Comparison of ENCODE assay signal across 22 cellular contexts in the genomic region with DNA sequence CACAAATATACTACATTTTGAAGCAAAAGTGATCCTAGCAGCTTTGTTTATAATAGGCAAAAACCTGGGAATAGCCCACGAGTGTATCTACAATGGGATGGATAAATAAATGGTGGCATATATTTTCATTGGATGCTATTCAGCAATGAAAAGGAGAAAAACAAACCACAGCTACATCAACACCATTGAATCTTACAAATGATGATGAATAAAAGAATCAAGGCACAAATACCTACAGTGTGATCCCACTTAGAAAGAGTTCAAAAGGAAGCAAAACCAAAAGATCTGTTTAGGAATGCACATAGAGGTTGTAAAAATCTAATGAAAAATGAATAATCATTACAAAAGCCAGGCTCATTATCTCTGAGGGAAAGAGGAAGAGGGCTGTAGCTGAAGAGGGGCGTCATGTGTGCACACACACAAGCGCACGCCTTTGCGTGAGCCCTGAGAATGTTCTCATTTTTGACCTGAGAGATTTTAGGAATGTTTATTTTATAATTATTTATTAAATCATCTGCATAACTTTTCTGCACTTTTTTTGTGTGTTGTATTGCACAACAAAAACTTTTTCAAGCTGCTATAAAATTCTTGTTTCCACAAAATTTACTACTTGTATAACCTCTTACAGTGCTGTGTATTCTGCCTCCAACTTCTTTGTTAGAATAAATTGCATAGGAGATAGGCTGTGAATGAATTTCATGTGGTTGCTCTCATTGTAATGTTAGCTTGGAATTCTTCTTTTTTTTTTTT. TPM values are rescaled to one million over a fixed set of nuclear protein-coding genes. Genes with fewer than 3 reads are reported as not detected.
DNase-seq lines count a peak whose midpoint lies in the region; ATAC-seq, FAIRE-seq and TF ChIP-seq lines count a peak whose summit lies in the region.
"Had no signal": no experiment of that assay in that cellular context is flagged by ENCODE, and none has a peak within 500 bp of the region (broad histone marks: within the 10 kb centered on the region; RNA-seq: fewer than 3 reads in every experiment).

No MANE protein-coding gene starts in this region.

- H3K4me3 Mint-ChIP-seq in stimulated activated effector memory CD8-positive, alpha-beta T cell treated with anti-CD3 and anti-CD28 coated beads, Interleukin-12 subunit alpha, Interleukin-12 subunit beta, amount 100 ng/mL, for 72 hours = no peak overlapping the region
- H3K4me3 Mint-ChIP-seq: activated CD4-positive, alpha-beta T cell treated with anti-CD3 and anti-CD28 coated beads, Interleukin-2, amount 10 ng/mL, durations not matched to agents 24 days and 14 days; activated naive CD4-positive, alpha-beta T cell treated with anti-CD3 and anti-CD28 coated beads for 36 hours; memory B cell had no signal

- no peaks in the 10 kb centered on the region for H4K20me1 ChIP-seq in smooth muscle cell (ENCODE audit: low read depth)

- CTCF ChIA-PET in Panc1 (lab: Charles Lee) = no interaction called here

- TF ChIP-seq POLR2A in H54 (IDR thresholded peaks at IDR 0.05; ENCODE audit: low read depth, low read length) = no peak
- TF ChIP-seq POLR2A in erythroblast (IDR thresholded peaks at IDR 0.05; ENCODE audit: low read length) = no peak

- no peak overlapping the region for H3K9ac ChIP-seq in smooth muscle cell (ENCODE audit: low read depth)

- H3K4me1 Mint-ChIP-seq in stimulated activated effector memory CD8-positive, alpha-beta T cell treated with anti-CD3 and anti-CD28 coated beads, Interleukin-12 subunit alpha, Interleukin-12 subunit beta, amount 100 ng/mL, for 72 hours = peaks cover 5% of the 10 kb centered on the region

- TF ChIP-seq CTCF in Panc1 (IDR thresholded peaks at IDR 0.05) (no peak), smooth muscle cell (IDR thresholded peaks at IDR 0.05; ENCODE audit: borderline replicate concordance, insufficient read depth, poor library complexity, severe bottlenecking) (no peak)

- no peak overlapping the region for H3K27ac Mint-ChIP-seq in stimulated activated effector memory CD8-positive, alpha-beta T cell treated with anti-CD3 and anti-CD28 coated beads, Interleukin-12 subunit alpha, Interleukin-12 subunit beta, amount 100 ng/mL, for 72 hours
- H3K27ac Mint-ChIP-seq: activated CD4-positive, alpha-beta T cell treated with anti-CD3 and anti-CD28 coated beads, Interleukin-2, amount 10 ng/mL, durations not matched to agents 24 days and 14 days; activated naive CD4-positive, alpha-beta T cell treated with anti-CD3 and anti-CD28 coated beads for 36 hours; memory B cell had no signal

- DNase-seq in H54 (ENCODE audit: insufficient read length, low spot score) = no peak
- no peak for DNase-seq in Panc1 (ENCODE audit: low read depth, low spot score)
- peak; percentile 36 to 42 for DNase-seq in erythroblast (lab: John Stamatoyannopoulos, UW)
- no peak for DNase-seq in smooth muscle cell (lab: John Stamatoyannopoulos, UW; ENCODE audit: unreplicated experiment)
- no peak for DNase-seq in NCI-H526 (lab: John Stamatoyannopoulos, UW)
- DNase-seq in stimulated activated effector memory CD8-positive, alpha-beta T cell treated with anti-CD3 and anti-CD28 coated beads, Interleukin-12 subunit alpha, Interleukin-12 subunit beta, amount 100 ng/mL, for 72 hours (ENCODE audit: low spot score in 2 of 2) = no peak
- no peak for DNase-seq in NCI-H1417 treated with DMSO at 0.1 percent for 48 hours (lab: John Stamatoyannopoulos, UW)
- DNase-seq: activated CD4-positive, alpha-beta T cell treated with anti-CD3 and anti-CD28 coated beads, Interleukin-2, amount 10 ng/mL, durations not matched to agents 24 days and 14 days; activated naive CD4-positive, alpha-beta T cell treated with anti-CD3 and anti-CD28 coated beads for 36 hours; activated T-cell treated with anti-CD3 and anti-CD28 coated beads for 4 hours; C1 segment of cervical spinal cord; NCI-H1105; NCI-H2171; NCI-H82; right lobe of liver; RPMI8226; stimulated activated CD4-positive, alpha-beta T cell treated with anti-CD3 and anti-CD28 coated beads, Interleukin-2, amount 100 ng/mL, for 48 hours; T-helper 9 cell had no signal

- no peak overlapping the region for H2AFZ ChIP-seq in smooth muscle cell (ENCODE audit: low read depth)

- no peaks in the 10 kb centered on the region for H3K36me3 Mint-ChIP-seq in stimulated activated effector memory CD8-positive, alpha-beta T cell treated with anti-CD3 and anti-CD28 coated beads, Interleukin-12 subunit alpha, Interleukin-12 subunit beta, amount 100 ng/mL, for 72 hours
- H3K36me3 Mint-ChIP-seq: memory B cell had no signal

- no peaks in the 10 kb centered on the region for H3F3A ChIP-seq in smooth muscle cell (ENCODE audit: low read depth)

- no peaks in the 10 kb centered on the region for H3K36me3 ChIP-seq in Panc1 (ENCODE audit: control insufficient read depth, insufficient read depth, low read length)
- no peaks in the 10 kb centered on the region for H3K36me3 ChIP-seq in smooth muscle cell (ENCODE audit: low read depth)
- H3K36me3 ChIP-seq: breast epithelium, right lobe of liver, suprapubic skin had no signal

- intact Hi-C loops in Panc1 (cut with micrococcal nuclease; ENCODE audit: unreplicated experiment) = no loop called here

- BruUV-seq in Panc1 (replicated peaks; lab: Mats Ljungman, UMichigan) = no TSS peak

- H3K4me2 ChIP-seq in smooth muscle cell = peak overlapping the region; percentile 59

- ATAC-seq in Panc1 = no peak
- ATAC-seq in stimulated activated effector memory CD8-positive, alpha-beta T cell treated with anti-CD3 and anti-CD28 coated beads, Interleukin-12 subunit alpha, Interleukin-12 subunit beta, amount 100 ng/mL, for 72 hours = no peak
- ATAC-seq: right lobe of liver had no signal

- no peaks in the 10 kb centered on the region for H3K9me3 Mint-ChIP-seq in stimulated activated effector memory CD8-positive, alpha-beta T cell treated with anti-CD3 and anti-CD28 coated beads, Interleukin-12 subunit alpha, Interleukin-12 subunit beta, amount 100 ng/mL, for 72 hours
- H3K9me3 Mint-ChIP-seq: activated CD4-positive, alpha-beta T cell treated with anti-CD3 and anti-CD28 coated beads, Interleukin-2, amount 10 ng/mL, durations not matched to agents 24 days and 14 days; activated naive CD4-positive, alpha-beta T cell treated with anti-CD3 and anti-CD28 coated beads for 36 hours; memory B cell had no signal

- no peaks in the 10 kb centered on the region for H3K9me3 ChIP-seq in Panc1 (ENCODE audit: control insufficient read depth, insufficient read depth, low read depth, low read length)
- no peaks in the 10 kb centered on the region for H3K9me3 ChIP-seq in smooth muscle cell (replicated peaks; ENCODE audit: low read depth)
- H3K9me3 ChIP-seq: breast epithelium, right lobe of liver, suprapubic skin had no signal

- H3K4me1 ChIP-seq in Panc1 (ENCODE audit: control insufficient read depth, insufficient read depth, low read length) = peaks cover 49% of the 10 kb centered on the region
- H3K4me1 ChIP-seq in smooth muscle cell (ENCODE audit: low read depth) = peaks cover 14% of the 10 kb centered on the region
- H3K4me1 ChIP-seq: breast epithelium had no signal

- FAIRE-seq in H54 (lab: Jason Lieb, UNC) = peak; percentile 81
- FAIRE-seq: keratinocyte had no signal

- no peak overlapping the region for H3K4me3 ChIP-seq in Panc1 (ENCODE audit: low read depth in 2 of 2, low read length in 2 of 2)
- no peak overlapping the region for H3K4me3 ChIP-seq in smooth muscle cell
- H3K4me3 ChIP-seq: breast epithelium, right lobe of liver, suprapubic skin had no signal

- H3K27ac ChIP-seq in Panc1 (ENCODE audit: low read length) = peak overlapping the region; percentile 98; the same call in 1 of the 2 replicates
- H3K27ac ChIP-seq in smooth muscle cell (ENCODE audit: low read depth) = peak overlapping the region; percentile 92
- H3K27ac ChIP-seq: breast epithelium, right lobe of liver, suprapubic skin had no signal

- in situ Hi-C loops in Panc1 (cut with HindIII; ENCODE audit: low pct_unique_long_range_greater_than_20kb, low sequenced_read_pairs) = no loop called here

- H3K27me3 ChIP-seq in Panc1 (ENCODE audit: control insufficient read depth, insufficient read depth, low read length) (no peaks in the 10 kb centered on the region), smooth muscle cell (ENCODE audit: low read depth) (no peaks in the 10 kb centered on the region)
- H3K27me3 ChIP-seq: breast epithelium, right lobe of liver, suprapubic skin had no signal

- POLR2A ChIA-PET in Panc1 (lab: Charles Lee) = no interaction called here

- 89% methylated on average over 5 of the region's 5 CpGs for WGBS in smooth muscle cell (ENCODE audit: low lambda C conversion rate)

- H3K79me2 ChIP-seq in smooth muscle cell (ENCODE audit: low read depth) = no peaks in the 10 kb centered on the region

RNA-seq across cellular contexts. Expression of a gene that starts 5.9 kb away (rescaled TPM):
- total RNA-seq in Panc1 (2021; ENCODE audit: unreplicated experiment) (95.2 TPM), smooth muscle cell (213 and 223 TPM in 2 replicates)
- 56.2 TPM for polyA plus RNA-seq in Panc1 (2012; ENCODE audit: insufficient read length)
- 127 and 178 TPM in 2 replicates for polyA plus RNA-seq in smooth muscle cell

RNA-seq across cellular contexts. Expression of a gene that starts 42.5 kb away (rescaled TPM):
- total RNA-seq in Panc1 (2021; ENCODE audit: unreplicated experiment) (0.15 TPM), smooth muscle cell (0.27 TPM in 1 of 2 replicates, not detected in the other)
- 0.12 TPM for polyA plus RNA-seq in Panc1 (2012; ENCODE audit: insufficient read length)
- 0.54 TPM in 1 of 2 replicates, not detected in the other for polyA plus RNA-seq in smooth muscle cell
- total RNA-seq: activated CD4-positive, alpha-beta T cell treated with anti-CD3 and anti-CD28 coated beads, Interleukin-2, amount 10 ng/mL, durations not matched to agents 24 days and 14 days; activated naive CD4-positive, alpha-beta T cell treated with anti-CD3 and anti-CD28 coated beads for 36 hours; suprapubic skin had no signal
- polyA plus RNA-seq: keratinocyte had no signal

Comparison
In these comparisons a context has a peak if more than half of its experiments do, and no peak if none do; other contexts are left out.
1. DNase-seq: peak in erythroblast (2 of 2); none in H54 (single experiment), Panc1 (single experiment), smooth muscle cell (single experiment), NCI-H526 (0 of 2), stimulated activated effector memory CD8-positive, alpha-beta T cell treated with anti-CD3 and anti-CD28 coated beads, Interleukin-12 subunit alpha, Interleukin-12 subunit beta, amount 100 ng/mL, for 72 hours (0 of 2) and NCI-H1417 treated with DMSO at 0.1 percent for 48 hours (single experiment).